ENCODE assay signal across 8 cellular contexts in genomic region chrX:154019633-154020499, GRCh38. TPM values are rescaled to one million over a fixed set of nuclear protein-coding genes. Genes with fewer than 3 reads are reported as not detected.
DNase-seq lines count a peak whose midpoint lies in the region; ATAC-seq and TF ChIP-seq lines count a peak whose summit lies in the region.

Gene IRAK1 (minus strand): TSS chrX:154019902. CDS start chrX:154019812, 90 bp downstream.

- no peaks in the 10 kb centered on the region for H3K9me3 ChIP-seq in tibial artery

- no peaks in the 10 kb centered on the region for H3K27me3 Mint-ChIP-seq in natural killer cell treated with Interleukin-12 subunit alpha and Interleukin-12 subunit beta and Interleukin-15 and Interleukin-18, amount 100 ng/mL, for 72 hours

- peak within 1 kb of the TSS; percentile 69 for H3K4me3 ChIP-seq in fibroblast of the aortic adventitia (ENCODE audit: low read depth, low read length)
- peak within 1 kb of the TSS; percentile 57 to 70 for H3K4me3 ChIP-seq in tibial artery

- peaks cover 0 to 25% (median 16%) of the 10 kb centered on the region in 3 donors for H3K36me3 ChIP-seq in tibial artery

- peak within 1 kb of the TSS; percentile 88 for H3K4me3 Mint-ChIP-seq in natural killer cell treated with Interleukin-12 subunit alpha and Interleukin-12 subunit beta and Interleukin-15 and Interleukin-18, amount 100 ng/mL, for 72 hours

- intact Hi-C loops in tibial artery (cut with DNase I; ENCODE audit: low total_unique reads), result loop anchor here (5.0 kb wide), 1 partner anchor 77 kb away; the partner anchor contains the start of gene MECP2

- H3K4me1 ChIP-seq in tibial artery, result peaks cover 0 to 23% (median 12%) of the 10 kb centered on the region in 4 donors

- DNase-seq in AML-193 (lab: John Stamatoyannopoulos, UW) (peak; percentile 8 to 30), fibroblast of the aortic adventitia (ENCODE audit: low read depth) (peak; percentile 43), tibial artery (peak; percentile 48 to 79)
- DNase-seq in activated effector memory CD4-positive, alpha-beta T cell treated with anti-CD3 and anti-CD28 coated beads, Interleukin-2, amount 50 U/mL, for 16 hours, result peak; percentile 86
- DNase-seq in natural killer cell treated with Interleukin-12 subunit alpha and Interleukin-12 subunit beta and Interleukin-15 and Interleukin-18, amount 100 ng/mL, for 72 hours (ENCODE audit: low spot score), result peak; percentile 73

- ATAC-seq in GM18907 (IDR thresholded peaks at IDR 0.05; ENCODE audit: unreplicated experiment), result peak; percentile 46
- ATAC-seq in HG03175 (IDR thresholded peaks at IDR 0.05; ENCODE audit: unreplicated experiment), result peak; percentile 83
- peak; percentile 89 to 94 for ATAC-seq in natural killer cell treated with Interleukin-12 subunit alpha and Interleukin-12 subunit beta and Interleukin-15 and Interleukin-18, amount 100 ng/mL, for 72 hours

- peak within 1 kb of the TSS; percentile 80 to 88 for H3K27ac ChIP-seq in tibial artery

- TF ChIP-seq CTCF in fibroblast of the aortic adventitia (IDR thresholded peaks at IDR 0.05; ENCODE audit: insufficient read depth, low read length) (no peak), tibial artery (IDR thresholded peaks at IDR 0.05) (peak in 1 of 2 experiments; percentile 10)

- H3K9me3 Mint-ChIP-seq in natural killer cell treated with Interleukin-12 subunit alpha and Interleukin-12 subunit beta and Interleukin-15 and Interleukin-18, amount 100 ng/mL, for 72 hours, result no peaks in the 10 kb centered on the region

- no peaks in the 10 kb centered on the region for H3K27me3 ChIP-seq in tibial artery

- H3K4me1 Mint-ChIP-seq in natural killer cell treated with Interleukin-12 subunit alpha and Interleukin-12 subunit beta and Interleukin-15 and Interleukin-18, amount 100 ng/mL, for 72 hours (ENCODE audit: low read depth in 2 of 2), result peaks cover 0 to 13% of the 10 kb centered on the region in 2 donors

- no peaks in the 10 kb centered on the region for H3K36me3 Mint-ChIP-seq in natural killer cell treated with Interleukin-12 subunit alpha and Interleukin-12 subunit beta and Interleukin-15 and Interleukin-18, amount 100 ng/mL, for 72 hours

- H3K27ac Mint-ChIP-seq in natural killer cell treated with Interleukin-12 subunit alpha and Interleukin-12 subunit beta and Interleukin-15 and Interleukin-18, amount 100 ng/mL, for 72 hours, result peak within 1 kb of the TSS; percentile 91 to 93

TF ChIP-seq in PFSK-1, 5 proteins besides CTCF, POLR2A, EP300 and RAD21:
- TF ChIP-seq REST (IDR thresholded peaks at IDR 0.05; ENCODE audit: insufficient read depth in 1 of 2, low read depth in 2 of 2, low read length in 2 of 2) (no peak), FOXP2 (optimal IDR thresholded peaks at IDR 0.05; ENCODE audit: borderline replicate concordance, extremely low read depth, extremely low read length, insufficient read depth) (no peak), SIN3A (IDR thresholded peaks at IDR 0.05; ENCODE audit: borderline replicate concordance, insufficient read depth, low read length) (no peak), POLR2AphosphoS5 (IDR thresholded peaks at IDR 0.05; ENCODE audit: low read depth, low read length) (peak; percentile 34; the same call in 1 of the 2 replicates), TAF1 (IDR thresholded peaks at IDR 0.05; ENCODE audit: borderline replicate concordance, insufficient read depth, low read length) (peak; percentile 39; the same call in 1 of the 2 replicates)
TF ChIP-seq in PFSK-1: peak in this region for 2.

RNA-seq across cellular contexts. Expression of gene IRAK1, which starts in this region (rescaled TPM):
- 523 TPM for polyA plus RNA-seq in PFSK-1 (2012; ENCODE audit: insufficient read length, low read depth)
- 37.1 and 80.5 TPM in 2 replicates for total RNA-seq in fibroblast of the aortic adventitia (ENCODE audit: low replicate concordance)
- total RNA-seq in natural killer cell treated with Interleukin-12 subunit alpha and Interleukin-12 subunit beta and Interleukin-15 and Interleukin-18, amount 100 ng/mL, for 72 hours, result 100 to 1,000 TPM; 136 to 258 TPM

Comparison
In these comparisons a context has a peak if more than half of its experiments do, and no peak if none do; other contexts are left out.
1. Peak in every context shown above with its lines: DNase-seq, ATAC-seq, H3K4me3 ChIP-seq and H3K27ac ChIP-seq.
2. DNase-seq: peak in every context shown above with its lines; median percentile 86 in activated effector memory CD4-positive, alpha-beta T cell treated with anti-CD3 and anti-CD28 coated beads, Interleukin-2, amount 50 U/mL, for 16 hours; 73 in natural killer cell treated with Interleukin-12 subunit alpha and Interleukin-12 subunit beta and Interleukin-15 and Interleukin-18, amount 100 ng/mL, for 72 hours; 64 in tibial artery; 43 in fibroblast of the aortic adventitia; 19 in AML-193.